Comparison of ENCODE assay signal across 8 cellular contexts in genomic region chr3:15108082-15108545, GRCh38. TPM values are rescaled to one million over a fixed set of nuclear protein-coding genes. Genes with fewer than 3 reads are reported as not detected.
DNase-seq lines count a peak whose midpoint lies in the region; ATAC-seq, FAIRE-seq and TF ChIP-seq lines count a peak whose summit lies in the region.

No MANE protein-coding gene starts in this region.

- no peaks in the 10 kb centered on the region for H3K79me2 ChIP-seq in endothelial cell of umbilical vein (ENCODE audit: control insufficient read depth, insufficient read depth, low read length)

- POLR2A ChIA-PET in endothelial cell of umbilical vein (lab: Charles Lee): no interaction called here

- H3K27ac ChIP-seq in endothelial cell of umbilical vein (ENCODE audit: insufficient read depth, low read depth, low read length): no peak overlapping the region

- peak overlapping the region; percentile 78 for H2AFZ ChIP-seq in endothelial cell of umbilical vein (ENCODE audit: low read depth, low read length)

- no peak overlapping the region for H3K4me2 ChIP-seq in endothelial cell of umbilical vein (ENCODE audit: insufficient read depth, low read length)

- dilution Hi-C loops in endothelial cell of umbilical vein (cut with MboI; ENCODE audit: extremely low pct_ligation_motif_present, low sequenced_read_pairs): no loop called here

- peak; percentile 82 for FAIRE-seq in endothelial cell of umbilical vein (lab: Jason Lieb, UNC)

- CTCF ChIA-PET in endothelial cell of umbilical vein (lab: Charles Lee): interaction anchor here (0.6 to 2.7 kb wide), 24 partner anchors 9 to 704 kb away, joined by 3 to 24 read pairs (median 4); partner anchors contain the start of genes CAPN7 and RBSN

- intact Hi-C loops in endothelial cell of umbilical vein (cut with micrococcal nuclease) (loop anchor here (1.0 to 5.0 kb wide), 4 partner anchors 99 to 449 kb away; partner anchors contain the start of gene CAPN7), mucosa of descending colon (cut with DNase I, micrococcal nuclease) (loop anchor here in 1 of 2 donors (10.0 kb wide), 1 partner anchor 97 kb away; the partner anchor contains the start of gene CAPN7)

- ATAC-seq in HG03097 (IDR thresholded peaks at IDR 0.05; ENCODE audit: low FRiP score, unreplicated experiment) (peak; percentile 49), mucosa of descending colon (peak; percentile 93)

- TF ChIP-seq CTCF in endothelial cell of umbilical vein (IDR thresholded peaks at IDR 0.05; ENCODE audit: extremely low read depth in 1 of 2, insufficient read depth in 1 of 2, low read depth in 1 of 2, low read length in 2 of 2) (peak; percentile 88 to 96), mucosa of descending colon (IDR thresholded peaks at IDR 0.05) (peak; percentile 90)

- no peaks in the 10 kb centered on the region for H3K9me1 ChIP-seq in endothelial cell of umbilical vein (replicated peaks; ENCODE audit: control insufficient read depth, extremely low read depth, insufficient read depth, low read length)

- no TSS peak for BruUV-seq in endothelial cell of umbilical vein (replicated peaks; lab: Mats Ljungman, UMichigan)

- H3K4me3 ChIP-seq in endothelial cell of umbilical vein (replicated peaks in 1 of 3; ENCODE audit: insufficient read depth in 1 of 3, low read depth in 1 of 3, low read length in 3 of 3): no peak overlapping the region
- no peak overlapping the region for H3K4me3 ChIP-seq in mucosa of descending colon

- H3K27me3 ChIP-seq in endothelial cell of umbilical vein (ENCODE audit: control insufficient read depth in 2 of 2, insufficient read depth in 2 of 2, low read length in 2 of 2): peaks cover 2 to 3% of the 10 kb centered on the region in 2 experiments

- DNase-seq in NCI-H2081 (lab: John Stamatoyannopoulos, UW) (peak; percentile 64 to 77), NCI-H2081 treated with DMSO at 0.1 percent for 48 hours (lab: John Stamatoyannopoulos, UW) (no peak), NCI-H82 (lab: John Stamatoyannopoulos, UW) (peak; percentile 75), endothelial cell of umbilical vein (ENCODE audit: low read depth, low spot score) (peak; percentile 62), mucosa of descending colon (peak; percentile 47 to 82 (median 70))
- peak; percentile 17 to 59 for DNase-seq in activated CD8-positive, alpha-beta memory T cell treated with anti-CD3 and anti-CD28 coated beads for 1 hour (ENCODE audit: extremely low read depth in 1 of 2, low read depth in 1 of 2)
- peak; percentile 61 for DNase-seq in stimulated activated CD8-positive, alpha-beta memory T cell treated with anti-CD3 and anti-CD28 coated beads, Interleukin-4, amount 100 ng/mL, for 24 hours (ENCODE audit: low read depth)

- H3K36me3 ChIP-seq in endothelial cell of umbilical vein (ENCODE audit: control insufficient read depth in 2 of 2, extremely low read depth in 1 of 2, insufficient read depth in 2 of 2, low read length in 2 of 2) (no peaks in the 10 kb centered on the region), mucosa of descending colon (ENCODE audit: low read depth) (no peaks in the 10 kb centered on the region)

- H3K9me3 ChIP-seq in endothelial cell of umbilical vein (replicated peaks; ENCODE audit: control insufficient read depth, insufficient read depth, low read length) (no peaks in the 10 kb centered on the region), mucosa of descending colon (no peaks in the 10 kb centered on the region)

- H4K20me1 ChIP-seq in endothelial cell of umbilical vein (replicated peaks; ENCODE audit: control insufficient read depth, extremely low read depth, insufficient read depth, low read length): no peaks in the 10 kb centered on the region

- TF ChIP-seq POLR2A in endothelial cell of umbilical vein (IDR thresholded peaks at IDR 0.05; ENCODE audit: low read depth, low read length): no peak

- no peaks in the 10 kb centered on the region for H3K4me1 ChIP-seq in endothelial cell of umbilical vein (ENCODE audit: control insufficient read depth, extremely low read depth, insufficient read depth, low read length)
- H3K4me1 ChIP-seq in mucosa of descending colon (ENCODE audit: low read depth): peaks cover 3% of the 10 kb centered on the region

- no peak overlapping the region for H3K9ac ChIP-seq in endothelial cell of umbilical vein (replicated peaks; ENCODE audit: extremely low read depth, insufficient read depth, low read length)

TF ChIP-seq in endothelial cell of umbilical vein, 7 proteins besides CTCF, POLR2A, EP300 and RAD21:
- TF ChIP-seq JUN (IDR thresholded peaks at IDR 0.05; ENCODE audit: borderline replicate concordance, insufficient read depth, insufficient read length, low read depth) (no peak), EZH2 (IDR thresholded peaks at IDR 0.05; ENCODE audit: borderline replicate concordance, low read depth, low read length, severe bottlenecking) (no peak), POLR2AphosphoS5 (IDR thresholded peaks at IDR 0.05; ENCODE audit: insufficient read depth, low read depth, low read length) (no peak), FOS (IDR thresholded peaks at IDR 0.05; ENCODE audit: borderline replicate concordance, insufficient read depth, low read length) (no peak), GATA2 (IDR thresholded peaks at IDR 0.05; ENCODE audit: insufficient read depth, insufficient read length, low read depth, low read length) (no peak), MAX (IDR thresholded peaks at IDR 0.05; ENCODE audit: insufficient read depth, insufficient read length) (no peak), MYC (IDR thresholded peaks at IDR 0.05; ENCODE audit: low read depth, low read length) (no peak)
TF ChIP-seq in endothelial cell of umbilical vein: peak in this region for 0.

RNA-seq across cellular contexts. Expression of gene RBSN, which starts 9.2 kb away (rescaled TPM):
- total RNA-seq in endothelial cell of umbilical vein (23.1 and 23.6 TPM in 2 replicates), mucosa of descending colon (10 to 100 TPM; 16.5 to 36.8 (median 18.2) TPM)
- polyA plus RNA-seq in endothelial cell of umbilical vein: 5.8 and 6.7 TPM in 2 replicates
- 6.7 and 7.1 TPM in 2 replicates for polyA plus RNA-seq in endothelial cell of umbilical vein (2011; cell fraction: cytosol; rRNA removed)
- 14.9 and 15.9 TPM in 2 replicates for polyA plus RNA-seq in endothelial cell of umbilical vein (2011; cell fraction: nucleus; rRNA removed)
- polyA plus RNA-seq in endothelial cell of umbilical vein (2012): 7.4 and 10.5 TPM in 2 replicates
- polyA minus RNA-seq in endothelial cell of umbilical vein: 18.1 and 20.0 TPM in 2 replicates
- polyA minus RNA-seq in endothelial cell of umbilical vein (2011; cell fraction: cytosol; rRNA and poly(A)+ RNA removed): 19.2 TPM
- 11.8 and 13.9 TPM in 2 replicates for polyA minus RNA-seq in endothelial cell of umbilical vein (2011; cell fraction: nucleus; rRNA and poly(A)+ RNA removed)

RNA-seq across cellular contexts. Expression of gene MRPS25, which starts 43.0 kb away (rescaled TPM):
- total RNA-seq in endothelial cell of umbilical vein (58.1 and 68.7 TPM in 2 replicates), mucosa of descending colon (10 to 100 TPM; 72.1 to 84.0 (median 78.7) TPM)
- polyA plus RNA-seq in endothelial cell of umbilical vein: 32.5 and 32.7 TPM in 2 replicates
- polyA plus RNA-seq in endothelial cell of umbilical vein (2011; cell fraction: cytosol; rRNA removed): 24.3 TPM in 2 replicates
- 137 and 150 TPM in 2 replicates for polyA plus RNA-seq in endothelial cell of umbilical vein (2011; cell fraction: nucleus; rRNA removed)
- polyA plus RNA-seq in endothelial cell of umbilical vein (2012): 46.5 and 49.4 TPM in 2 replicates
- 24.3 and 33.0 TPM in 2 replicates for polyA minus RNA-seq in endothelial cell of umbilical vein
- polyA minus RNA-seq in endothelial cell of umbilical vein (2011; cell fraction: cytosol; rRNA and poly(A)+ RNA removed): 50.2 TPM
- 20.3 and 30.5 TPM in 2 replicates for polyA minus RNA-seq in endothelial cell of umbilical vein (2011; cell fraction: nucleus; rRNA and poly(A)+ RNA removed)
